In genomic region chr20:2539341-2539740, GRCh38 we compare ENCODE assay signal across 1 cellular context.
A peak's percentile ranks its signal among the peaks of the same experiment; 100 is the strongest.
TF ChIP-seq lines count a peak whose summit lies in the region.

No MANE protein-coding gene starts in this region.

TF ChIP-seq in HepG2, 621 proteins besides CTCF, POLR2A, EP300 and RAD21 (continued from another document):
- TF ChIP-seq BCL6 (CRISPR knock-in tag; IDR thresholded peaks at IDR 0.05) (0 out of 2 replicates have a peak, but pooled peaks have one; percentile 32), SOX13 (IDR thresholded peaks at IDR 0.05) (no peak), SOX13 (CRISPR knock-in tag; conservative IDR thresholded peaks at IDR 0.05 in 1 of 2, IDR thresholded peaks at IDR 0.05 in 1 of 2) (peak in 1 of 2 experiments; percentile 28; a peak in 2 of 4 replicates), CEBPB (IDR thresholded peaks at IDR 0.05; ENCODE audit: borderline replicate concordance, low read depth, low read length) (peak; percentile 17; the same call in 1 of the 2 replicates)
